Comparison of ENCODE assay signal across 1 cellular context in the genomic region with DNA sequence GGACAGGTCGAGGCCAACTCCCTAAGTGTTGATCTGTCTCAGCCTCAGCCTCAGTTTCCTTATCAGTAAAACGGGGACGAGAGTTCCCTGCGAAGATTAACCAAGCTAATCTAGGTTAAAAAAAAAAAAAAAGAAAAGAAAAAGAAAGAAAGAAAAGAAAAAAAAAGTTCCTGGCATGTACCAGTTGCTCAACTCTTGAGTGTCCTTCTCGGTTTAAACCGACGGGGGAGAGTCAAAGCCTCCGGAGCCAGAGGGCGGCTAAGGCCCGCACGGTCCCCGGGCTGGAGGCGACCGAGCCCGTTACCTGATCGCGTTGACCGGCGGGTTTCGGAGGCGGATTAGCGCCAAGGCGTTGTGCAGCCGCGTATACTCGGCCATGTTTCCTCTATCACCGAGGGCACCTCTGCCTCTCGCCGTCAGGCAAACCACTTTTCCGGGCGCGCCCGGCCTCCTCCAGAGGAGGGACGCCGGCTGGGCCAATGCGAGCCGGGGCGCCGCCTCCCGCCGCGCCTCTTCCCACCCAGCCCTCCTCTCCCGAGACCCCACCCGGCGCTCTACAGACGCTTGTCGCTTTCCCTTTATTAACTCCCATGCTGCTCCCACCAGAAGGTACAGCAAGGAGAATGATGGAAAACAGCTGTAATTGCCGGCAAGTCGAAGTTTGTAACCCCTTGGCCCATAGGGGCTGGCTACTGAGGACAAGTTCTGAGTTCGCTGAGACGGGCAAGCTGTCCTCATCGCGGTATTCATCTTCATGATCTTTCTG.
TF ChIP-seq lines count a peak whose summit lies in the region.

A gene (minus strand): TSS at position 405 of the 766 bp plus-strand sequence. CDS start 27 bp downstream, at position 378.

TF ChIP-seq in HepG2, 621 proteins besides CTCF, POLR2A, EP300 and RAD21 (continued from another document and continues in another):
- TF ChIP-seq, protein P1, sequence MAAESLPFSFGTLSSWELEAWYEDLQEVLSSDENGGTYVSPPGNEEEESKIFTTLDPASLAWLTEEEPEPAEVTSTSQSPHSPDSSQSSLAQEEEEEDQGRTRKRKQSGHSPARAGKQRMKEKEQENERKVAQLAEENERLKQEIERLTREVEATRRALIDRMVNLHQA (CRISPR knock-in tag; IDR thresholded peaks at IDR 0.05), result no peak
- TF ChIP-seq JUN (CRISPR knock-in tag; IDR thresholded peaks at IDR 0.05) (no peak), NCOA2 (CRISPR knock-in tag; IDR thresholded peaks at IDR 0.05) (0 out of 2 replicates have a peak, but pooled peaks have one; percentile 13), ZBTB7A (CRISPR knock-in tag; IDR thresholded peaks at IDR 0.05) (no peak), CBX5 (CRISPR knock-in tag; IDR thresholded peaks at IDR 0.05; ENCODE audit: borderline replicate concordance) (peak; percentile 58; the same call in 1 of the 2 replicates), KLF15 (CRISPR knock-in tag; IDR thresholded peaks at IDR 0.05; ENCODE audit: borderline replicate concordance) (no peak), TSC22D2 (CRISPR knock-in tag; IDR thresholded peaks at IDR 0.05; ENCODE audit: borderline replicate concordance) (no peak), ASH2L (IDR thresholded peaks at IDR 0.05; ENCODE audit: insufficient read length, low read depth, low read length) (peak; percentile 41), ZNF670 (CRISPR knock-in tag; IDR thresholded peaks at IDR 0.05; ENCODE audit: borderline replicate concordance) (peak; percentile 17; the same call in 1 of the 2 replicates), ZSCAN31 (CRISPR knock-in tag; IDR thresholded peaks at IDR 0.05; ENCODE audit: low read depth) (peak; percentile 47; the same call in 1 of the 2 replicates), ZNF652 (CRISPR knock-in tag; IDR thresholded peaks at IDR 0.05; ENCODE audit: borderline replicate concordance, low read depth) (no peak), PRPF4 (IDR thresholded peaks at IDR 0.05; ENCODE audit: low read depth, low read length, poor library complexity, severe bottlenecking) (no peak), MYNN (CRISPR knock-in tag; IDR thresholded peaks at IDR 0.05; ENCODE audit: low read depth) (no peak), ZSCAN22 (CRISPR knock-in tag; IDR thresholded peaks at IDR 0.05) (0 out of 2 replicates have a peak, but pooled peaks have one; percentile 33), TOPORS (CRISPR knock-in tag; IDR thresholded peaks at IDR 0.05) (no peak), ATAD3A (CRISPR knock-in tag; IDR thresholded peaks at IDR 0.05) (no peak), RFX1 (IDR thresholded peaks at IDR 0.05) (no peak), AKAP8 (CRISPR knock-in tag; IDR thresholded peaks at IDR 0.05) (no peak; the same call in 1 of the 2 replicates)
- TF ChIP-seq, protein P2, sequence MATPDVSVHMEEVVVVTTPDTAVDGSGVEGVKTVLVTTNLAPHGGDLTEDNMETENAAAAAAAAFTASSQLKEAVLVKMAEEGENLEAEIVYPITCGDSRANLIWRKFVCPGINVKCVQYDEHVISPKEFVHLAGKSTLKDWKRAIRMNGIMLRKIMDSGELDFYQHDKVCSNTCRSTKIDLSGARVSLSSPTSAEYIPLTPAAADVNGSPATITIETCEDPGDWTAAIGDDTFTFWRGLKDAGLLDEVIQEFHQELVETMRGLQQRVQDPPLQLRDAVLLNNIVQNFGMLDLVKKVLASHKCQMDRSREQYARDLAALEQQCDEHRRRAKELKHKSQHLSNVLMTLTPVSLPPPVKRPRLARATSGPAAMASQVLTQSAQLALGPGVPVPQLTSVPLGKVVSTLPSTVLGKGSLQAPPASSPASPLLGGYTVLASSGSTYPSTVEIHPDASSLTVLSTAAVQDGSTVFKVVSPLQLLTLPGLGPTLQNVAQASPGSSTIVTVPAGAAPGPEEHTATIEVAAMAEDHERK (CRISPR knock-in tag; IDR thresholded peaks at IDR 0.05; ENCODE audit: low read depth), result no peak
- TF ChIP-seq, protein P3, sequence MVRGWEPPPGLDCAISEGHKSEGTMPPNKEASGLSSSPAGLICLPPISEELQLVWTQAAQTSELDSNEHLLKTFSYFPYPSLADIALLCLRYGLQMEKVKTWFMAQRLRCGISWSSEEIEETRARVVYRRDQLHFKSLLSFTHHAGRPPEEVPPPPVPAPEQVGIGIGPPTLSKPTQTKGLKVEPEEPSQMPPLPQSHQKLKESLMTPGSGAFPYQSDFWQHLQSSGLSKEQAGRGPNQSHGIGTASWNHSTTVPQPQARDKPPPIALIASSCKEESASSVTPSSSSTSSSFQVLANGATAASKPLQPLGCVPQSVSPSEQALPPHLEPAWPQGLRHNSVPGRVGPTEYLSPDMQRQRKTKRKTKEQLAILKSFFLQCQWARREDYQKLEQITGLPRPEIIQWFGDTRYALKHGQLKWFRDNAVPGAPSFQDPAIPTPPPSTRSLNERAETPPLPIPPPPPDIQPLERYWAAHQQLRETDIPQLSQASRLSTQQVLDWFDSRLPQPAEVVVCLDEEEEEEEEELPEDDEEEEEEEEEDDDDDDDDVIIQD (CRISPR knock-in tag; IDR thresholded peaks at IDR 0.05; ENCODE audit: low read depth), result 0 out of 2 replicates have a peak, but pooled peaks have one; percentile 37
- TF ChIP-seq, protein P4, sequence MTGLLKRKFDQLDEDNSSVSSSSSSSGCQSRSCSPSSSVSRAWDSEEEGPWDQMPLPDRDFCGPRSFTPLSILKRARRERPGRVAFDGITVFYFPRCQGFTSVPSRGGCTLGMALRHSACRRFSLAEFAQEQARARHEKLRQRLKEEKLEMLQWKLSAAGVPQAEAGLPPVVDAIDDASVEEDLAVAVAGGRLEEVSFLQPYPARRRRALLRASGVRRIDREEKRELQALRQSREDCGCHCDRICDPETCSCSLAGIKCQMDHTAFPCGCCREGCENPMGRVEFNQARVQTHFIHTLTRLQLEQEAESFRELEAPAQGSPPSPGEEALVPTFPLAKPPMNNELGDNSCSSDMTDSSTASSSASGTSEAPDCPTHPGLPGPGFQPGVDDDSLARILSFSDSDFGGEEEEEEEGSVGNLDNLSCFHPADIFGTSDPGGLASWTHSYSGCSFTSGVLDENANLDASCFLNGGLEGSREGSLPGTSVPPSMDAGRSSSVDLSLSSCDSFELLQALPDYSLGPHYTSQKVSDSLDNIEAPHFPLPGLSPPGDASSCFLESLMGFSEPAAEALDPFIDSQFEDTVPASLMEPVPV (CRISPR knock-in tag; IDR thresholded peaks at IDR 0.05), result no peak
- TF ChIP-seq, protein P5, sequence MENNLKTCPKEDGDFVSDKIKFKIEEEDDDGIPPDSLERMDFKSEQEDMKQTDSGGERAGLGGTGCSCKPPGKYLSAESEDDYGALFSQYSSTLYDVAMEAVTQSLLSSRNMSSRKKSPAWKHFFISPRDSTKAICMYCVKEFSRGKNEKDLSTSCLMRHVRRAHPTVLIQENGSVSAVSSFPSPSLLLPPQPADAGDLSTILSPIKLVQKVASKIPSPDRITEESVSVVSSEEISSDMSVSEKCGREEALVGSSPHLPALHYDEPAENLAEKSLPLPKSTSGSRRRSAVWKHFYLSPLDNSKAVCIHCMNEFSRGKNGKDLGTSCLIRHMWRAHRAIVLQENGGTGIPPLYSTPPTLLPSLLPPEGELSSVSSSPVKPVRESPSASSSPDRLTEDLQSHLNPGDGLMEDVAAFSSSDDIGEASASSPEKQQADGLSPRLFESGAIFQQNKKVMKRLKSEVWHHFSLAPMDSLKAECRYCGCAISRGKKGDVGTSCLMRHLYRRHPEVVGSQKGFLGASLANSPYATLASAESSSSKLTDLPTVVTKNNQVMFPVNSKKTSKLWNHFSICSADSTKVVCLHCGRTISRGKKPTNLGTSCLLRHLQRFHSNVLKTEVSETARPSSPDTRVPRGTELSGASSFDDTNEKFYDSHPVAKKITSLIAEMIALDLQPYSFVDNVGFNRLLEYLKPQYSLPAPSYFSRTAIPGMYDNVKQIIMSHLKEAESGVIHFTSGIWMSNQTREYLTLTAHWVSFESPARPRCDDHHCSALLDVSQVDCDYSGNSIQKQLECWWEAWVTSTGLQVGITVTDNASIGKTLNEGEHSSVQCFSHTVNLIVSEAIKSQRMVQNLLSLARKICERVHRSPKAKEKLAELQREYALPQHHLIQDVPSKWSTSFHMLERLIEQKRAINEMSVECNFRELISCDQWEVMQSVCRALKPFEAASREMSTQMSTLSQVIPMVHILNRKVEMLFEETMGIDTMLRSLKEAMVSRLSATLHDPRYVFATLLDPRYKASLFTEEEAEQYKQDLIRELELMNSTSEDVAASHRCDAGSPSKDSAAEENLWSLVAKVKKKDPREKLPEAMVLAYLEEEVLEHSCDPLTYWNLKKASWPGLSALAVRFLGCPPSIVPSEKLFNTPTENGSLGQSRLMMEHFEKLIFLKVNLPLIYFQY (CRISPR knock-in tag; IDR thresholded peaks at IDR 0.05; ENCODE audit: borderline replicate concordance), result no peak; the same call in 1 of the 2 replicates
- TF ChIP-seq, protein P6, sequence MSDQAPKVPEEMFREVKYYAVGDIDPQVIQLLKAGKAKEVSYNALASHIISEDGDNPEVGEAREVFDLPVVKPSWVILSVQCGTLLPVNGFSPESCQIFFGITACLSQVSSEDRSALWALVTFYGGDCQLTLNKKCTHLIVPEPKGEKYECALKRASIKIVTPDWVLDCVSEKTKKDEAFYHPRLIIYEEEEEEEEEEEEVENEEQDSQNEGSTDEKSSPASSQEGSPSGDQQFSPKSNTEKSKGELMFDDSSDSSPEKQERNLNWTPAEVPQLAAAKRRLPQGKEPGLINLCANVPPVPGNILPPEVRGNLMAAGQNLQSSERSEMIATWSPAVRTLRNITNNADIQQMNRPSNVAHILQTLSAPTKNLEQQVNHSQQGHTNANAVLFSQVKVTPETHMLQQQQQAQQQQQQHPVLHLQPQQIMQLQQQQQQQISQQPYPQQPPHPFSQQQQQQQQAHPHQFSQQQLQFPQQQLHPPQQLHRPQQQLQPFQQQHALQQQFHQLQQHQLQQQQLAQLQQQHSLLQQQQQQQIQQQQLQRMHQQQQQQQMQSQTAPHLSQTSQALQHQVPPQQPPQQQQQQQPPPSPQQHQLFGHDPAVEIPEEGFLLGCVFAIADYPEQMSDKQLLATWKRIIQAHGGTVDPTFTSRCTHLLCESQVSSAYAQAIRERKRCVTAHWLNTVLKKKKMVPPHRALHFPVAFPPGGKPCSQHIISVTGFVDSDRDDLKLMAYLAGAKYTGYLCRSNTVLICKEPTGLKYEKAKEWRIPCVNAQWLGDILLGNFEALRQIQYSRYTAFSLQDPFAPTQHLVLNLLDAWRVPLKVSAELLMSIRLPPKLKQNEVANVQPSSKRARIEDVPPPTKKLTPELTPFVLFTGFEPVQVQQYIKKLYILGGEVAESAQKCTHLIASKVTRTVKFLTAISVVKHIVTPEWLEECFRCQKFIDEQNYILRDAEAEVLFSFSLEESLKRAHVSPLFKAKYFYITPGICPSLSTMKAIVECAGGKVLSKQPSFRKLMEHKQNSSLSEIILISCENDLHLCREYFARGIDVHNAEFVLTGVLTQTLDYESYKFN (CRISPR knock-in tag; conservative IDR thresholded peaks at IDR 0.05), result peak; percentile 42
- TF ChIP-seq, protein P7, sequence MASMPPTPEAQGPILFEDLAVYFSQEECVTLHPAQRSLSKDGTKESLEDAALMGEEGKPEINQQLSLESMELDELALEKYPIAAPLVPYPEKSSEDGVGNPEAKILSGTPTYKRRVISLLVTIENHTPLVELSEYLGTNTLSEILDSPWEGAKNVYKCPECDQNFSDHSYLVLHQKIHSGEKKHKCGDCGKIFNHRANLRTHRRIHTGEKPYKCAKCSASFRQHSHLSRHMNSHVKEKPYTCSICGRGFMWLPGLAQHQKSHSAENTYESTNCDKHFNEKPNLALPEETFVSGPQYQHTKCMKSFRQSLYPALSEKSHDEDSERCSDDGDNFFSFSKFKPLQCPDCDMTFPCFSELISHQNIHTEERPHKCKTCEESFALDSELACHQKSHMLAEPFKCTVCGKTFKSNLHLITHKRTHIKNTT (CRISPR knock-in tag; IDR thresholded peaks at IDR 0.05), result 0 out of 2 replicates have a peak, but pooled peaks have one; percentile 62
- TF ChIP-seq, protein P8, sequence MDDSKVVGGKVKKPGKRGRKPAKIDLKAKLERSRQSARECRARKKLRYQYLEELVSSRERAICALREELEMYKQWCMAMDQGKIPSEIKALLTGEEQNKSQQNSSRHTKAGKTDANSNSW (CRISPR knock-in tag; IDR thresholded peaks at IDR 0.05; ENCODE audit: borderline replicate concordance), result no peak
- TF ChIP-seq, protein P9, sequence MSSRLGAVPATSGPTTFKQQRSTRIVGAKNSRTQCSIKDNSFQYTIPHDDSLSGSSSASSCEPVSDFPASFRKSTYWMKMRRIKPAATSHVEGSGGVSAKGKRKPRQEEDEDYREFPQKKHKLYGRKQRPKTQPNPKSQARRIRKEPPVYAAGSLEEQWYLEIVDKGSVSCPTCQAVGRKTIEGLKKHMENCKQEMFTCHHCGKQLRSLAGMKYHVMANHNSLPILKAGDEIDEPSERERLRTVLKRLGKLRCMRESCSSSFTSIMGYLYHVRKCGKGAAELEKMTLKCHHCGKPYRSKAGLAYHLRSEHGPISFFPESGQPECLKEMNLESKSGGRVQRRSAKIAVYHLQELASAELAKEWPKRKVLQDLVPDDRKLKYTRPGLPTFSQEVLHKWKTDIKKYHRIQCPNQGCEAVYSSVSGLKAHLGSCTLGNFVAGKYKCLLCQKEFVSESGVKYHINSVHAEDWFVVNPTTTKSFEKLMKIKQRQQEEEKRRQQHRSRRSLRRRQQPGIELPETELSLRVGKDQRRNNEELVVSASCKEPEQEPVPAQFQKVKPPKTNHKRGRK (CRISPR knock-in tag; IDR thresholded peaks at IDR 0.05), result no peak
- TF ChIP-seq, protein P10, sequence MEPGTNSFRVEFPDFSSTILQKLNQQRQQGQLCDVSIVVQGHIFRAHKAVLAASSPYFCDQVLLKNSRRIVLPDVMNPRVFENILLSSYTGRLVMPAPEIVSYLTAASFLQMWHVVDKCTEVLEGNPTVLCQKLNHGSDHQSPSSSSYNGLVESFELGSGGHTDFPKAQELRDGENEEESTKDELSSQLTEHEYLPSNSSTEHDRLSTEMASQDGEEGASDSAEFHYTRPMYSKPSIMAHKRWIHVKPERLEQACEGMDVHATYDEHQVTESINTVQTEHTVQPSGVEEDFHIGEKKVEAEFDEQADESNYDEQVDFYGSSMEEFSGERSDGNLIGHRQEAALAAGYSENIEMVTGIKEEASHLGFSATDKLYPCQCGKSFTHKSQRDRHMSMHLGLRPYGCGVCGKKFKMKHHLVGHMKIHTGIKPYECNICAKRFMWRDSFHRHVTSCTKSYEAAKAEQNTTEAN (CRISPR knock-in tag; conservative IDR thresholded peaks at IDR 0.05), result no peak
- TF ChIP-seq, protein P11, sequence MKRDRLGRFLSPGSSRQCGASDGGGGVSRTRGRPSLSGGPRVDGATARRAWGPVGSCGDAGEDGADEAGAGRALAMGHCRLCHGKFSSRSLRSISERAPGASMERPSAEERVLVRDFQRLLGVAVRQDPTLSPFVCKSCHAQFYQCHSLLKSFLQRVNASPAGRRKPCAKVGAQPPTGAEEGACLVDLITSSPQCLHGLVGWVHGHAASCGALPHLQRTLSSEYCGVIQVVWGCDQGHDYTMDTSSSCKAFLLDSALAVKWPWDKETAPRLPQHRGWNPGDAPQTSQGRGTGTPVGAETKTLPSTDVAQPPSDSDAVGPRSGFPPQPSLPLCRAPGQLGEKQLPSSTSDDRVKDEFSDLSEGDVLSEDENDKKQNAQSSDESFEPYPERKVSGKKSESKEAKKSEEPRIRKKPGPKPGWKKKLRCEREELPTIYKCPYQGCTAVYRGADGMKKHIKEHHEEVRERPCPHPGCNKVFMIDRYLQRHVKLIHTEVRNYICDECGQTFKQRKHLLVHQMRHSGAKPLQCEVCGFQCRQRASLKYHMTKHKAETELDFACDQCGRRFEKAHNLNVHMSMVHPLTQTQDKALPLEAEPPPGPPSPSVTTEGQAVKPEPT (CRISPR knock-in tag; IDR thresholded peaks at IDR 0.05; ENCODE audit: low read depth), result no peak
